Comparison of ENCODE assay signal across 1 cellular context in the genomic region with DNA sequence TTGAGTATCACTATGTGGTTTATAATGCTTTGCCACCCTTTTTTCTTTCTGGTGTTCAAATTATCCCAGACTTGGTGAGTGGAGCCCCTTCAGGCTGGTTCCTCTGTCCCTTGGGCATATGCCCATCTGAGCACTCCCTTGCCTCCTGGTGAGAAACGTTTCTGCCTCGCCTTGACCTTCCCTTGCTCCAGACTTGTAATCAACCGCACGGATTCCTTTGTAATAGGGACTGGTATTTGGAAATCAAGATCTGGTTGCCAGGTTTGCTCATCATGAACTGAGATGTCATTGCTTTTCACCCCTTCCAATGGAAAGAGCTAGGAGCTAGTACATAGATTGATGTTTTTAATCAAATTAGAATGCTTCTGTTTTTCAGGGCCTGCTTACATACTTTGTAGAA.
TF ChIP-seq lines count a peak whose summit lies in the region.

No MANE protein-coding gene starts in this region.

TF ChIP-seq in K562, 482 proteins besides CTCF, POLR2A, EP300 and RAD21 (continued from another document):
- TF ChIP-seq, protein P1, sequence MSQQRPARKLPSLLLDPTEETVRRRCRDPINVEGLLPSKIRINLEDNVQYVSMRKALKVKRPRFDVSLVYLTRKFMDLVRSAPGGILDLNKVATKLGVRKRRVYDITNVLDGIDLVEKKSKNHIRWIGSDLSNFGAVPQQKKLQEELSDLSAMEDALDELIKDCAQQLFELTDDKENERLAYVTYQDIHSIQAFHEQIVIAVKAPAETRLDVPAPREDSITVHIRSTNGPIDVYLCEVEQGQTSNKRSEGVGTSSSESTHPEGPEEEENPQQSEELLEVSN (IDR thresholded peaks at IDR 0.05; ENCODE audit: borderline replicate concordance in 1 of 2, extremely low read depth in 1 of 2, insufficient read depth in 1 of 2, insufficient read length in 1 of 2, low read depth in 1 of 2, low read length in 1 of 2, poor library complexity in 1 of 2, severe bottlenecking in 1 of 2) = no peak
- TF ChIP-seq ZNF140 (CRISPR knock-in tag; IDR thresholded peaks at IDR 0.05) = no peak
- TF ChIP-seq NFATC3 (IDR thresholded peaks at IDR 0.05) = no peak
- TF ChIP-seq U2AF2 (optimal IDR thresholded peaks at IDR 0.05; ENCODE audit: low read depth, low read length) = no peak
- TF ChIP-seq FOXP4 (CRISPR knock-in tag; IDR thresholded peaks at IDR 0.05; ENCODE audit: borderline replicate concordance) = no peak
- no peak for TF ChIP-seq MBD1 (CRISPR knock-in tag; IDR thresholded peaks at IDR 0.05)
- TF ChIP-seq WHSC1 (IDR thresholded peaks at IDR 0.05; ENCODE audit: low read length) = no peak
- no peak for TF ChIP-seq KDM1A (IDR thresholded peaks at IDR 0.05)
- TF ChIP-seq DPF2 (IDR thresholded peaks at IDR 0.05) = no peak
- TF ChIP-seq ZNF398 (CRISPR knock-in tag; IDR thresholded peaks at IDR 0.05) = no peak
- no peak for TF ChIP-seq HMGN3 (IDR thresholded peaks at IDR 0.05; ENCODE audit: borderline replicate concordance, extremely low read depth, insufficient read length, low read depth, low read length)
- no peak for TF ChIP-seq ZNF143 (CRISPR knock-in tag; IDR thresholded peaks at IDR 0.05)
- TF ChIP-seq ZNF586 (CRISPR knock-in tag; conservative IDR thresholded peaks at IDR 0.05) = no peak
- TF ChIP-seq ZNF561 (CRISPR knock-in tag; conservative IDR thresholded peaks at IDR 0.05) = no peak
